Comparison of ENCODE assay signal across 10 cellular contexts in the genomic region with DNA sequence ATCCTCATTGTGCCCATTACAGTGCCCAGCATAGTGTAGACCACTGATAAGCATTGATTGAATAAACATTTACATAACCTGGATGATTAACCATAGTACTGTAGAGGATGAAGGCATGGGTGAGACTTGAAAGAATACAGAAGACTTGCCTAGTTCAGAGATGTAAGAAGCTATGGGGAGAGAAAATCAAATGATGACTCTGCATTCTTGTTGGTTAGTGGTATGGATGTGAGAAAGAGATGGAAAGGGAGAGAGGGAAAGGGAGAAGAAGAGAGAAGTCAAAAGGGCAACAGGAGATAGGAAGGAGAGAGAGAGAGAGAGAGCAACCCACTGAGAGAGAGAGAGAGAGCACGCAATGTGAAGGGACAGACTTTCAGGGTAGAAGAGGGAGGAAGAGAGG. TPM values are rescaled to one million over a fixed set of nuclear protein-coding genes. Genes with fewer than 3 reads are reported as not detected.
"Had no signal": no experiment of that assay in that cellular context is flagged by ENCODE, and none has a peak within 500 bp of the region (broad histone marks: within the 10 kb centered on the region; RNA-seq: fewer than 3 reads in every experiment).

No MANE protein-coding gene starts in this region.

- H3K27ac Mint-ChIP-seq: HFFc6, IgD-negative memory B cell had no signal

- H3K9ac ChIP-seq: GM23248 had no signal

- H3K4me3 Mint-ChIP-seq: HFFc6, IgD-negative memory B cell had no signal

- H3K9me3 ChIP-seq: HAP-1 had no signal

- ATAC-seq: HCT116 had no signal

- H3K27ac ChIP-seq: GM23248, HL-60 had no signal

- H3K9me3 Mint-ChIP-seq: HFFc6, IgD-negative memory B cell had no signal

- H3K36me3 ChIP-seq: HAP-1 had no signal

- DNase-seq: GM23248, GOT3, H7, HFFc6, KG1 had no signal

- H3K4me3 ChIP-seq: GM23248, HAP-1 had no signal

- H3K36me3 Mint-ChIP-seq: IgD-negative memory B cell had no signal

RNA-seq across cellular contexts. Expression of gene KCTD16, which starts 27.0 kb away (rescaled TPM):
- total RNA-seq: H7, HT1080 had no signal
- polyA plus RNA-seq: IgD-negative memory B cell had no signal
